In genomic region chr17:50096092-50096491, GRCh38 we compare ENCODE assay signal across 10 cellular contexts. TPM values are rescaled to one million over a fixed set of nuclear protein-coding genes. Genes with fewer than 3 reads are reported as not detected.
DNase-seq lines count a peak whose midpoint lies in the region; ATAC-seq, FAIRE-seq and TF ChIP-seq lines count a peak whose summit lies in the region.
"Had no signal": no experiment of that assay in that cellular context is flagged by ENCODE, and none has a peak within 500 bp of the region (broad histone marks: within the 10 kb centered on the region; RNA-seq: fewer than 3 reads in every experiment).

No MANE protein-coding gene starts in this region.

- H3K4me3 ChIP-seq in BLaER1, result peak overlapping the region; percentile 79
- peak overlapping the region; percentile 76 to 98 (median 90) for H3K4me3 ChIP-seq in Peyer's patch
- H3K4me3 ChIP-seq in esophagus squamous epithelium, result peak overlapping the region; percentile 57 to 98 (median 79)
- peak overlapping the region; percentile 81 to 86 for H3K4me3 ChIP-seq in neuronal stem cell (ENCODE audit: low read length in 2 of 2)

- DNase-seq in Peyer's patch, result peak in 1 of 3 donors; percentile 61
- no peak for DNase-seq in esophagus squamous epithelium (lab: John Stamatoyannopoulos, UW)
- no peak for DNase-seq in neuronal stem cell (ENCODE audit: low spot score)
- DNase-seq in RCC 7860 (ENCODE audit: low spot score), result no peak
- DNase-seq in kidney tubule cell (ENCODE audit: low spot score), result no peak
- DNase-seq: NCI-H774 had no signal

- no peak overlapping the region for H3K4ac ChIP-seq in neuronal stem cell (ENCODE audit: low read length)

- ATAC-seq in HG03521 (IDR thresholded peaks at IDR 0.05; ENCODE audit: unreplicated experiment) (no peak), HG03378 (IDR thresholded peaks at IDR 0.05; ENCODE audit: unreplicated experiment) (no peak)

- no peak overlapping the region for H4K8ac ChIP-seq in neuronal stem cell (ENCODE audit: low read depth, low read length)

- H3K18ac ChIP-seq in neuronal stem cell (ENCODE audit: low read length), result peak overlapping the region; percentile 44

- H2AFZ ChIP-seq in neuronal stem cell (ENCODE audit: low read length), result peak overlapping the region; percentile 96

- no peak for FAIRE-seq in RCC 7860 (lab: Jason Lieb, UNC)
- FAIRE-seq: GM18507 had no signal

- H3K27ac ChIP-seq in BLaER1, result peak overlapping the region; percentile 78
- peak overlapping the region; percentile 85 to 98 (median 89) for H3K27ac ChIP-seq in Peyer's patch
- H3K27ac ChIP-seq in esophagus squamous epithelium, result peak overlapping the region; percentile 80 to 94 (median 88)
- H3K27ac ChIP-seq in neuronal stem cell (replicated peaks; ENCODE audit: low read length), result no peak overlapping the region

- intact Hi-C loops in esophagus squamous epithelium (cut with DNase I), result no loop called here

- TF ChIP-seq POLR2A in Peyer's patch (IDR thresholded peaks at IDR 0.05) (no peak), esophagus squamous epithelium (IDR thresholded peaks at IDR 0.05) (no peak)

- H3K27me3 ChIP-seq in BLaER1, result no peaks in the 10 kb centered on the region
- no peaks in the 10 kb centered on the region for H3K27me3 ChIP-seq in Peyer's patch
- no peaks in the 10 kb centered on the region for H3K27me3 ChIP-seq in esophagus squamous epithelium
- peaks cover 0 to 4% (median 0%) of the 10 kb centered on the region in 3 experiments for H3K27me3 ChIP-seq in neuronal stem cell (ENCODE audit: control insufficient read depth in 3 of 3, insufficient read depth in 3 of 3, low read depth in 1 of 3, low read length in 3 of 3)

- H4K91ac ChIP-seq in neuronal stem cell (ENCODE audit: low read depth, low read length, poor library complexity), result no peak overlapping the region

- WGBS in esophagus squamous epithelium, 2 donors, result 27% methylated on average over 6 of the region's 6 CpGs; no CpG with 5 or more reads in 1 of the 2 donors
- no CpG with 5 or more reads among the region's 6 CpGs for WGBS in neuronal stem cell (ENCODE audit: extremely low coverage in 2 of 2, insufficient read length in 2 of 2, insufficient replicate concordance in 1 of 2), 2 donors

- H3K4me2 ChIP-seq in BLaER1 (peak overlapping the region; percentile 99), neuronal stem cell (ENCODE audit: insufficient read depth, low read length, poor library complexity, severe bottlenecking) (peak overlapping the region; percentile 74)

- no peak for TF ChIP-seq CTCF in Peyer's patch (IDR thresholded peaks at IDR 0.05)
- no peak for TF ChIP-seq CTCF in esophagus squamous epithelium (IDR thresholded peaks at IDR 0.05)

- peak overlapping the region; percentile 91 for H2AK5ac ChIP-seq in neuronal stem cell (ENCODE audit: low read depth, low read length)

- H2BK12ac ChIP-seq in neuronal stem cell (ENCODE audit: low read length), result no peak overlapping the region

- peaks cover 6% of the 10 kb centered on the region for H3K79me1 ChIP-seq in neuronal stem cell (ENCODE audit: low read depth, low read length)

- no peak overlapping the region for H2BK15ac ChIP-seq in neuronal stem cell (ENCODE audit: low read length)

- H2BK120ac ChIP-seq in neuronal stem cell (ENCODE audit: low read depth, low read length), result peak overlapping the region; percentile 62

- H2BK5ac ChIP-seq in neuronal stem cell (ENCODE audit: low read length), result peak overlapping the region; percentile 0

- peak overlapping the region; percentile 56 for H3K23ac ChIP-seq in neuronal stem cell (ENCODE audit: low read depth, low read length, poor library complexity)

- H3K36me3 ChIP-seq in BLaER1 (peaks cover 37% of the 10 kb centered on the region), Peyer's patch (peaks cover 0 to 24% (median 0%) of the 10 kb centered on the region in 3 donors), esophagus squamous epithelium (peaks cover 0 to 45% (median 0%) of the 10 kb centered on the region in 3 donors), neuronal stem cell (replicated peaks in 1 of 2; ENCODE audit: control insufficient read depth in 2 of 2, insufficient read depth in 2 of 2, low read length in 2 of 2) (peaks cover 0 to 5% of the 10 kb centered on the region in 2 donors)

- H3K9ac ChIP-seq in BLaER1 (peak overlapping the region; percentile 78), neuronal stem cell (ENCODE audit: low read depth, low read length, poor library complexity) (peak overlapping the region; percentile 55)

- no peaks in the 10 kb centered on the region for H3K9me3 ChIP-seq in BLaER1
- no peaks in the 10 kb centered on the region for H3K9me3 ChIP-seq in Peyer's patch
- H3K9me3 ChIP-seq in esophagus squamous epithelium, result no peaks in the 10 kb centered on the region
- H3K9me3 ChIP-seq in neuronal stem cell (replicated peaks in 1 of 2; ENCODE audit: control insufficient read depth in 2 of 2, insufficient read depth in 1 of 2, low read depth in 1 of 2, low read length in 2 of 2), result no peaks in the 10 kb centered on the region

- peak overlapping the region; percentile 10 for H3K14ac ChIP-seq in neuronal stem cell (ENCODE audit: low read length)

- peaks cover 7% of the 10 kb centered on the region for H4K20me1 ChIP-seq in BLaER1

- H3K4me1 ChIP-seq in BLaER1, result peaks cover 17% of the 10 kb centered on the region
- peaks cover 0 to 50% (median 5%) of the 10 kb centered on the region in 4 donors for H3K4me1 ChIP-seq in Peyer's patch
- peaks cover 19 to 51% (median 28%) of the 10 kb centered on the region in 3 donors for H3K4me1 ChIP-seq in esophagus squamous epithelium
- H3K4me1 ChIP-seq in neuronal stem cell (ENCODE audit: control insufficient read depth in 2 of 2, insufficient read depth in 1 of 2, low read depth in 1 of 2, low read length in 2 of 2), result peaks cover 12 to 14% of the 10 kb centered on the region in 2 donors

RNA-seq across cellular contexts. Expression of gene PDK2, which starts 0.9 kb away (rescaled TPM):
- total RNA-seq in Peyer's patch, result 100 to 1,000 TPM in 3 of 4 donors, 10 to 100 TPM in 1; 23.1 to 283 (median 164) TPM
- total RNA-seq in esophagus squamous epithelium, result 10 to 100 TPM in 3 of 4 donors, 1 to 10 TPM in 1; 5.2 to 20.2 (median 12.8) TPM
- 40.5 TPM for polyA plus RNA-seq in neuronal stem cell (2013, experiment 1 of 2)
- 39.2 TPM for polyA plus RNA-seq in neuronal stem cell (2013, experiment 2 of 2)

RNA-seq across cellular contexts. Expression of gene SAMD14, which starts 33.9 kb away (rescaled TPM):
- total RNA-seq in Peyer's patch (1 to 10 TPM in 2 of 4 donors, under 1 TPM in 2; 0.53 to 2.5 (median 1.0) TPM), esophagus squamous epithelium (under 1 TPM in 1 of 4 donors, not detected in 3; 0.57 TPM)
- polyA plus RNA-seq in neuronal stem cell (2013, experiment 1 of 2), result 31.6 TPM
- 33.4 TPM for polyA plus RNA-seq in neuronal stem cell (2013, experiment 2 of 2)

RNA-seq across cellular contexts. Expression of gene ITGA3, which starts 40.2 kb away (rescaled TPM):
- 100 to 1,000 TPM in 3 of 4 donors, 10 to 100 TPM in 1; 71.0 to 285 (median 247) TPM for total RNA-seq in Peyer's patch
- total RNA-seq in esophagus squamous epithelium, result 10 to 100 TPM; 44.4 to 86.3 (median 77.0) TPM
- polyA plus RNA-seq in neuronal stem cell (2013, experiment 1 of 2), result 8.3 TPM
- 6.8 TPM for polyA plus RNA-seq in neuronal stem cell (2013, experiment 2 of 2)

RNA-seq across cellular contexts. Expression of gene PPP1R9B, which starts 54.4 kb away (rescaled TPM):
- total RNA-seq in Peyer's patch (10 to 100 TPM; 18.0 to 40.4 (median 32.9) TPM), esophagus squamous epithelium (10 to 100 TPM; 24.9 to 35.9 (median 28.2) TPM)
- 19.8 TPM for polyA plus RNA-seq in neuronal stem cell (2013, experiment 1 of 2)
- polyA plus RNA-seq in neuronal stem cell (2013, experiment 2 of 2), result 19.4 TPM
